Comparison of ENCODE assay signal across 9 cellular contexts in the genomic region with DNA sequence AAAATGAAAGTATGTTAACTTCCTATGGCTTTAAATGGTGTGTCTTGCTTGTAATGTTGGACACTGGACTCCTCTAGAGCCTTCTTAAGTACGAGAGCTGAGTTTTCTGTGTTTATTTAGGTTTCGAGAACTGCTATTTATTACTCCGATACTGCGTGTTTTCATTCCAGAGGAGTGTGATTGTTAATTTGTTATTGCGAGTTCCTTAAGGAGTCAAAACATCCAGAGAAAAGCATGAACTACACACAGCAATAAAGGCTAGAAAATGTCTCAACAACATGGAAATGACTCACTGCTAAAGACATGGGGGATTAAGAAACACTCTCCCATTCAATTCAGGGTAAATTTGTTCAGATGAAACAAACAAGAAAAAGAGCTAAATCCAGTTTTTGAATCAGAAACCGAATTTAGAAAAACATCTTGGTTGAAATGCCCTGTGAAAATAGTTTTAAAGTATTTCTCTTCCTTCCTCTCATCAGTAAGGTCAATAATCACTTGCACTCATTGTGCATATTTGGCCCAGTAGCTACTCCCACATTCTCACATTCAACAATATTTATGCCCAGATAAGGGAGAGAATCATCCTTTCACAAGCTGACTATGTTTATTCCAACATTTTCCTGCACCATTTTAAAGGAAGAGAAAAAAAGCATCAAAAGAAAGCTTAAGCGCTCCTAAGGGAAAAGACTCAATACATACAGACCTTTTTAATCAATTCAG. TPM values are rescaled to one million over a fixed set of nuclear protein-coding genes. Genes with fewer than 3 reads are reported as not detected.
A peak's percentile ranks its signal among the peaks of the same experiment; 100 is the strongest.
DNase-seq lines count a peak whose midpoint lies in the region; ATAC-seq and TF ChIP-seq lines count a peak whose summit lies in the region.
"Had no signal": no experiment of that assay in that cellular context is flagged by ENCODE, and none has a peak within 500 bp of the region (broad histone marks: within the 10 kb centered on the region; RNA-seq: fewer than 3 reads in every experiment).

No MANE protein-coding gene starts in this region.

- no peak overlapping the region for H3K4me3 Mint-ChIP-seq in neural progenitor cell

- peak overlapping the region; percentile 39 to 95; a peak in 3 of 4 replicates for H3K27ac ChIP-seq in SK-N-SH (ENCODE audit: low read depth in 2 of 2, low read length in 1 of 2)
- H3K27ac ChIP-seq in ascending aorta: peak overlapping the region; percentile 81 to 86
- H3K27ac ChIP-seq in thoracic aorta: peak overlapping the region; percentile 85 to 88
- H3K27ac ChIP-seq in neural progenitor cell: no peak overlapping the region

- TF ChIP-seq RAD21 in SK-N-SH (IDR thresholded peaks at IDR 0.05; ENCODE audit: low read length): no peak

- no peaks in the 10 kb centered on the region for H3K9me3 Mint-ChIP-seq in neural progenitor cell

- peaks cover 91% of the 10 kb centered on the region for H3K79me2 ChIP-seq in SK-N-SH (ENCODE audit: insufficient read depth)
- no peaks in the 10 kb centered on the region for H3K79me2 ChIP-seq in neural progenitor cell (ENCODE audit: low read depth)

- H3K4me1 Mint-ChIP-seq in neural progenitor cell: peaks cover 71% of the 10 kb centered on the region

- H3K9ac ChIP-seq in SK-N-SH (peak overlapping the region; percentile 49; the same call in 1 of the 2 replicates), neural progenitor cell (no peak overlapping the region)

- H3K27me3 Mint-ChIP-seq in neural progenitor cell (ENCODE audit: insufficient read depth, low read depth): peaks cover 4% of the 10 kb centered on the region

- intact Hi-C loops in ascending aorta (cut with DNase I): loop anchor here (2.0 kb wide), 1 partner anchor 37 kb away; no protein-coding TSS in a partner anchor

- H3K4me2 ChIP-seq in SK-N-SH (peak overlapping the region; percentile 64), neural progenitor cell (no peak overlapping the region)

- TF ChIP-seq EP300 in SK-N-SH (IDR thresholded peaks at IDR 0.05; ENCODE audit: borderline replicate concordance in 1 of 2, low read depth in 1 of 2, low read length in 1 of 2): no peak

- ATAC-seq in SK-N-SH treated with all-trans-retinoic acid at 6 μM for 48 hours (no peak), thoracic aorta (ENCODE audit: insufficient number of reproducible peaks, low FRiP score, low read depth) (peak; percentile 38)

- in situ Hi-C loops in ACHN (cut with HindIII; ENCODE audit: low pct_ligation_motif_present, low pct_unique_long_range_greater_than_20kb, low sequenced_read_pairs): no loop called here

- TF ChIP-seq CTCF in SK-N-SH (IDR thresholded peaks at IDR 0.05) (no peak), ascending aorta (IDR thresholded peaks at IDR 0.05) (no peak), thoracic aorta (IDR thresholded peaks at IDR 0.05) (no peak), neural progenitor cell (IDR thresholded peaks at IDR 0.05) (no peak)

- 78% methylated on average over 7 of the region's 7 CpGs for WGBS in SK-N-SH (ENCODE audit: low lambda C conversion rate)

- CTCF ChIA-PET in SK-N-SH (lab: Yijun Ruan, JAX): interaction anchor here (1.2 to 1.3 kb wide), 2 partner anchors 38 to 393 kb away, joined by 3 to 6 read pairs; no protein-coding TSS in a partner anchor

- H3K36me3 ChIP-seq in SK-N-SH (replicated peaks in 1 of 2; ENCODE audit: control insufficient read depth in 1 of 2, insufficient read depth in 2 of 2, low read length in 1 of 2): no peaks in the 10 kb centered on the region
- no peaks in the 10 kb centered on the region for H3K36me3 ChIP-seq in ascending aorta
- H3K36me3 ChIP-seq in thoracic aorta: no peaks in the 10 kb centered on the region
- no peaks in the 10 kb centered on the region for H3K36me3 ChIP-seq in neural progenitor cell

- no peak overlapping the region for H3K27ac Mint-ChIP-seq in neural progenitor cell

- no peaks in the 10 kb centered on the region for H4K20me1 ChIP-seq in SK-N-SH (ENCODE audit: insufficient read depth)
- H4K20me1 ChIP-seq in neural progenitor cell (ENCODE audit: low read depth): no peaks in the 10 kb centered on the region

- H3K4me1 ChIP-seq in SK-N-SH (ENCODE audit: control insufficient read depth in 1 of 2, insufficient read depth in 2 of 2, low read depth in 1 of 2, low read length in 1 of 2) (peaks cover 0 to 56% of the 10 kb centered on the region in 2 experiments; a peak in 2 of 4 replicates), ascending aorta (peaks cover 8 to 39% of the 10 kb centered on the region in 2 donors), thoracic aorta (ENCODE audit: control insufficient read depth in 1 of 2, low read depth in 2 of 2) (peaks cover 28 to 56% of the 10 kb centered on the region in 2 donors), neural progenitor cell (no peaks in the 10 kb centered on the region)

- H3K36me3 Mint-ChIP-seq in neural progenitor cell: no peaks in the 10 kb centered on the region

- H3K27me3 ChIP-seq in SK-N-SH (ENCODE audit: insufficient read depth) (no peaks in the 10 kb centered on the region), ascending aorta (no peaks in the 10 kb centered on the region), thoracic aorta (replicated peaks; ENCODE audit: insufficient read depth) (no peaks in the 10 kb centered on the region), neural progenitor cell (no peaks in the 10 kb centered on the region)

- H3K4me3 ChIP-seq in SK-N-SH (ENCODE audit: low read depth in 2 of 2, low read length in 1 of 2) (no peak overlapping the region), ascending aorta (peak overlapping the region; percentile 26 to 31), thoracic aorta (peak overlapping the region; percentile 59), neural progenitor cell (no peak overlapping the region)

- H3K9me3 ChIP-seq in SK-N-SH (no peaks in the 10 kb centered on the region), ascending aorta (no peaks in the 10 kb centered on the region), thoracic aorta (no peaks in the 10 kb centered on the region), neural progenitor cell (ENCODE audit: low read depth) (no peaks in the 10 kb centered on the region)

- POLR2A ChIA-PET in SK-N-SH (lab: Yijun Ruan, JAX): no interaction called here

- H3F3A ChIP-seq in SK-N-SH (replicated peaks; ENCODE audit: insufficient read depth) (peaks cover 42% of the 10 kb centered on the region), neural progenitor cell (ENCODE audit: low read depth) (no peaks in the 10 kb centered on the region)

- no peaks in the 10 kb centered on the region for H3K9me2 ChIP-seq in SK-N-SH

- DNase-seq in SK-N-SH (no peak), ascending aorta (ENCODE audit: low spot score in 2 of 2) (no peak), kidney tubule cell (ENCODE audit: low spot score) (peak; percentile 43), thoracic aorta (ENCODE audit: low spot score) (no peak), ACHN (no peak), HuH-7.5 (ENCODE audit: low spot score) (no peak), neural progenitor cell (ENCODE audit: low spot score) (no peak)
- DNase-seq: central memory CD4-positive, alpha-beta T cell had no signal

- H2AFZ ChIP-seq in SK-N-SH (ENCODE audit: low read depth) (no peak overlapping the region), neural progenitor cell (replicated peaks) (no peak overlapping the region)

TF ChIP-seq in SK-N-SH, 30 proteins besides CTCF, POLR2A, EP300 and RAD21:
- TF ChIP-seq USF2 (IDR thresholded peaks at IDR 0.05; ENCODE audit: borderline replicate concordance, low read depth, low read length) (no peak), FOSL2 (IDR thresholded peaks at IDR 0.05; ENCODE audit: borderline replicate concordance, low read depth) (peak; percentile 26; the same call in 1 of the 2 replicates)

TF ChIP-seq in SK-N-SH treated with all-trans-retinoic acid at 6 μM for 48 hours, 23 proteins besides CTCF, POLR2A, EP300 and RAD21 (continues in another document):
- TF ChIP-seq TSHZ2 (CRISPR knock-in tag; IDR thresholded peaks at IDR 0.05): no peak
- no peak for TF ChIP-seq RARB (CRISPR knock-in tag; IDR thresholded peaks at IDR 0.05)
- TF ChIP-seq ZFP3 (CRISPR knock-in tag; IDR thresholded peaks at IDR 0.05): no peak
- no peak for TF ChIP-seq SNAI2 (CRISPR knock-in tag; IDR thresholded peaks at IDR 0.05)
- no peak for TF ChIP-seq TOX (CRISPR knock-in tag; IDR thresholded peaks at IDR 0.05; ENCODE audit: borderline replicate concordance)

RNA-seq across cellular contexts. Expression of gene ATXN1, which starts 36.0 kb away (rescaled TPM):
- polyA plus RNA-seq in SK-N-SH (2012; rRNA removed): 7.9 and 8.1 TPM in 2 replicates
- 5.4 and 5.9 TPM in 2 replicates for polyA plus RNA-seq in SK-N-SH (2012; cell fraction: cytosol; rRNA removed)
- polyA plus RNA-seq in SK-N-SH (2012; cell fraction: nucleus; rRNA removed): 15.5 and 24.6 TPM in 2 replicates
- total RNA-seq in ascending aorta (68.3 TPM), thoracic aorta (10 to 100 TPM; 59.8 to 62.4 TPM), neural progenitor cell (ENCODE audit: low replicate concordance) (2.8 and 3.6 TPM in 2 replicates)

Comparison
In these comparisons a context has a peak if more than half of its experiments do, and no peak if none do; other contexts are left out.
1. H3K4me3 ChIP-seq: peak in ascending aorta (2 of 2) and thoracic aorta (single experiment); none in SK-N-SH (0 of 2) and neural progenitor cell (single experiment).
2. RNA of gene ATXN1, which starts 36.0 kb away (total RNA-seq): 68.3 TPM in ascending aorta (single experiment) and 59.8 to 62.4 TPM in thoracic aorta; 2.8 to 3.6 TPM in neural progenitor cell; every median in the first group is over 10 times any median in the second.